In genomic region chr7:108328174-108328651, GRCh38 we compare ENCODE assay signal across 11 cellular contexts.
DNase-seq lines count a peak whose midpoint lies in the region; ATAC-seq and TF ChIP-seq lines count a peak whose summit lies in the region.
"Had no signal": no experiment of that assay in that cellular context is flagged by ENCODE, and none has a peak within 500 bp of the region (broad histone marks: within the 10 kb centered on the region; RNA-seq: fewer than 3 reads in every experiment).

No MANE protein-coding gene starts in this region.

- peaks cover 59% of the 10 kb centered on the region for H3K4me1 Mint-ChIP-seq in endodermal cell
- peaks cover 2% of the 10 kb centered on the region for H3K4me1 Mint-ChIP-seq in activated CD4-positive, alpha-beta T cell treated with anti-CD3 and anti-CD28 coated beads, Interleukin-2, amount 10 ng/mL, durations not matched to agents 24 days and 14 days

- H3K4me3 Mint-ChIP-seq in endodermal cell = no peak overlapping the region
- no peak overlapping the region for H3K4me3 Mint-ChIP-seq in activated CD4-positive, alpha-beta T cell treated with anti-CD3 and anti-CD28 coated beads, Interleukin-2, amount 10 ng/mL, durations not matched to agents 24 days and 14 days

- ATAC-seq in GM18861 (IDR thresholded peaks at IDR 0.05; ENCODE audit: unreplicated experiment) (peak; percentile 68), GM21737 (IDR thresholded peaks at IDR 0.05; ENCODE audit: unreplicated experiment) (peak; percentile 79), HG03469 (IDR thresholded peaks at IDR 0.05; ENCODE audit: unreplicated experiment) (peak; percentile 76)
- ATAC-seq: heart right ventricle had no signal

- no peaks in the 10 kb centered on the region for H3K36me3 ChIP-seq in endodermal cell (ENCODE audit: control insufficient read depth, insufficient read depth, low read length)
- H3K36me3 ChIP-seq: heart right ventricle had no signal

- H3K9ac ChIP-seq in endodermal cell (ENCODE audit: extremely low read depth, low read length, poor library complexity, severe bottlenecking) = no peak overlapping the region

- DNase-seq in endodermal cell = peak; percentile 72
- DNase-seq in NCI-H226 = no peak
- no peak for DNase-seq in activated effector memory CD4-positive, alpha-beta T cell treated with anti-CD3 and anti-CD28 coated beads, Interleukin-2, amount 50 U/mL, for 16 hours
- no peak for DNase-seq in activated naive CD4-positive, alpha-beta T cell (lab: John Stamatoyannopoulos, UW)
- DNase-seq in activated CD4-positive, alpha-beta T cell treated with anti-CD3 and anti-CD28 coated beads, Interleukin-2, amount 10 ng/mL, durations not matched to agents 24 days and 14 days = no peak
- DNase-seq: heart right ventricle, KG1, T-helper 1 cell had no signal

- peak overlapping the region; percentile 43 for H3K4me3 ChIP-seq in endodermal cell (ENCODE audit: low read length)
- H3K4me3 ChIP-seq: heart right ventricle had no signal

- no peak overlapping the region for H3K27ac Mint-ChIP-seq in endodermal cell
- H3K27ac Mint-ChIP-seq in activated CD4-positive, alpha-beta T cell treated with anti-CD3 and anti-CD28 coated beads, Interleukin-2, amount 10 ng/mL, durations not matched to agents 24 days and 14 days = no peak overlapping the region

- H3K9me3 ChIP-seq in endodermal cell (ENCODE audit: control insufficient read depth, low read length) = no peaks in the 10 kb centered on the region
- H3K9me3 ChIP-seq: heart right ventricle had no signal

- peaks cover 28% of the 10 kb centered on the region for H3K4me1 ChIP-seq in endodermal cell (ENCODE audit: control insufficient read depth, insufficient read depth, low read length)
- H3K4me1 ChIP-seq: heart right ventricle had no signal

- no peaks in the 10 kb centered on the region for H3K9me3 Mint-ChIP-seq in endodermal cell
- no peaks in the 10 kb centered on the region for H3K9me3 Mint-ChIP-seq in activated CD4-positive, alpha-beta T cell treated with anti-CD3 and anti-CD28 coated beads, Interleukin-2, amount 10 ng/mL, durations not matched to agents 24 days and 14 days

- H3K27ac ChIP-seq in endodermal cell (ENCODE audit: low read depth, low read length) = peak overlapping the region; percentile 45
- H3K27ac ChIP-seq: heart right ventricle had no signal

- TF ChIP-seq CTCF in endodermal cell (conservative IDR thresholded peaks at IDR 0.05) = no peak

- intact Hi-C loops in activated CD4-positive, alpha-beta T cell treated with anti-CD3 and anti-CD28 coated beads, Interleukin-2, amount 10 ng/mL, durations not matched to agents 24 days and 14 days (cut with micrococcal nuclease) = no loop called here

- no peaks in the 10 kb centered on the region for H3K27me3 ChIP-seq in endodermal cell (ENCODE audit: control insufficient read depth, insufficient read depth, low read length, poor library complexity, severe bottlenecking)
- H3K27me3 ChIP-seq: heart right ventricle had no signal

- WGBS in endodermal cell (ENCODE audit: insufficient coverage in 1 of 2, insufficient read length in 1 of 2), 2 experiments = 53 to 85% methylated on average over 2 of the region's 2 CpGs

- H3K36me3 Mint-ChIP-seq in endodermal cell (ENCODE audit: low read depth) = no peaks in the 10 kb centered on the region
- no peaks in the 10 kb centered on the region for H3K36me3 Mint-ChIP-seq in activated CD4-positive, alpha-beta T cell treated with anti-CD3 and anti-CD28 coated beads, Interleukin-2, amount 10 ng/mL, durations not matched to agents 24 days and 14 days (ENCODE audit: low read depth)

- no peaks in the 10 kb centered on the region for H3K27me3 Mint-ChIP-seq in endodermal cell (ENCODE audit: insufficient read depth)
- peaks cover 1% of the 10 kb centered on the region for H3K27me3 Mint-ChIP-seq in activated CD4-positive, alpha-beta T cell treated with anti-CD3 and anti-CD28 coated beads, Interleukin-2, amount 10 ng/mL, durations not matched to agents 24 days and 14 days
